8 cellular contexts compared by ENCODE assay signal in genomic region chr2:62706721-62707516, GRCh38. TPM values are rescaled to one million over a fixed set of nuclear protein-coding genes. Genes with fewer than 3 reads are reported as not detected.
DNase-seq lines count a peak whose midpoint lies in the region; ATAC-seq, FAIRE-seq and TF ChIP-seq lines count a peak whose summit lies in the region.

No MANE protein-coding gene starts in this region.

- in situ Hi-C loops in GM12878 (cut with MboI), result no loop called here

- peak overlapping the region; percentile 95 for H2AFZ ChIP-seq in GM12878 (ENCODE audit: control insufficient read depth, low read depth, low read length)

- DNase-seq in AG04449 (ENCODE audit: low read depth, low spot score), result no peak
- no peak for DNase-seq in HL-60 (ENCODE audit: low read depth in 1 of 2, low spot score in 1 of 2)
- no peak for DNase-seq in GM12878 (ENCODE audit: low read depth, low spot score)
- no peak for DNase-seq in effector CD8-positive, alpha-beta T cell (lab: John Stamatoyannopoulos, UW)
- DNase-seq in activated CD4-positive, alpha-beta T cell treated with anti-CD3 and anti-CD28 coated beads for 4 hours, result no peak

- peaks cover 30% of the 10 kb centered on the region for H3K79me2 ChIP-seq in GM12878 (ENCODE audit: control insufficient read depth, insufficient read depth, low read length)

- no TSS peak for BruUV-seq in GM12878 (replicated peaks; lab: Mats Ljungman, UMichigan)

- 74% methylated on average over 7 of the region's 7 CpGs for WGBS in GM12878 (ENCODE audit: insufficient coverage, insufficient replicate concordance, low lambda C conversion rate, missing lambda C conversion rate)
- 81 to 84% methylated on average over 4 to 5 of the region's 7 CpGs for WGBS in mesodermal cell (ENCODE audit: insufficient coverage in 2 of 2), 2 experiments

- peak overlapping the region; percentile 82 for H3K9ac ChIP-seq in GM12878 (ENCODE audit: control insufficient read depth, insufficient read depth, low read length)

- TF ChIP-seq POLR2A in GM12878 (IDR thresholded peaks at IDR 0.05; ENCODE audit: low read depth, low read length), result no peak
- TF ChIP-seq POLR2A in GM18505 (IDR thresholded peaks at IDR 0.05; ENCODE audit: borderline replicate concordance, extremely low read depth, insufficient read depth, insufficient read length), result no peak

- RAD21 ChIA-PET in GM12878 (lab: Charles Lee; ENCODE audit: unreplicated experiment), result interaction anchor here (1.1 kb wide), 3 partner anchors 10 to 67 kb away, joined by 3 to 4 read pairs (median 3); no protein-coding TSS in a partner anchor

- H3K4me2 ChIP-seq in GM12878 (ENCODE audit: control insufficient read depth, insufficient read depth), result peak overlapping the region; percentile 91

- no peak for TF ChIP-seq RAD21 in GM12878 (IDR thresholded peaks at IDR 0.05; ENCODE audit: insufficient read depth, low read depth, low read length)

- intact Hi-C loops in GM12878 (cut with micrococcal nuclease; ENCODE audit: unreplicated experiment), result loop anchor here (5.0 kb wide), 2 partner anchors 200 to 710 kb away; partner anchors contain the start of gene TMEM17

- peaks cover 10% of the 10 kb centered on the region; the same call in 2 of the 3 replicates for H3K9me3 ChIP-seq in GM12878 (replicated peaks; ENCODE audit: control insufficient read depth, insufficient read depth, low read length)
- H3K9me3 ChIP-seq in mesodermal cell (ENCODE audit: control insufficient read depth, low read length), result no peaks in the 10 kb centered on the region

- H3K36me3 ChIP-seq in GM12878 (ENCODE audit: control insufficient read depth in 2 of 2, insufficient read depth in 2 of 2, low read length in 1 of 2) (no peaks in the 10 kb centered on the region; a peak in 1 of 4 replicates), mesodermal cell (ENCODE audit: control insufficient read depth, insufficient read depth, low read length) (peaks cover 29% of the 10 kb centered on the region)

- TF ChIP-seq EP300 in GM12878 (IDR thresholded peaks at IDR 0.05; ENCODE audit: borderline replicate concordance in 1 of 2, control insufficient read depth in 1 of 2, low read depth in 2 of 2, low read length in 2 of 2), result no peak

- SMC1A ChIA-PET in GM12878 (lab: Charles Lee; ENCODE audit: uncharacterized antibody, unreplicated experiment), result interaction anchor here (0.5 to 3.5 kb wide), 2 partner anchors 13 to 50 kb away, joined by 3 to 18 read pairs; no protein-coding TSS in a partner anchor

- ATAC-seq in GM12878 (no peak), GM18505 (IDR thresholded peaks at IDR 0.05; ENCODE audit: unreplicated experiment) (no peak), GM18520 (IDR thresholded peaks at IDR 0.05; ENCODE audit: unreplicated experiment) (no peak)

- H3K4me3 ChIP-seq in AG04449 (ENCODE audit: low read depth, low read length) (peak overlapping the region; percentile 80), HL-60 (replicated peaks; ENCODE audit: insufficient read depth, low read length) (peak overlapping the region; percentile 67), GM12878 (peak overlapping the region; percentile 77), mesodermal cell (ENCODE audit: extremely low read depth, insufficient read depth, low read length, poor library complexity, severe bottlenecking) (peak overlapping the region; percentile 58)

- POLR2A ChIA-PET in AG04449 (lab: Yijun Ruan, JAX), result interaction anchor here (1.1 kb wide), 1 partner anchor 16 kb away, joined by 3 read pairs; no protein-coding TSS in a partner anchor
- POLR2A ChIA-PET in GM12878 (lab: Charles Lee), result no interaction called here

- H3K4me1 ChIP-seq in GM12878 (ENCODE audit: control insufficient read depth, insufficient read depth, low read length), result no peaks in the 10 kb centered on the region
- H3K4me1 ChIP-seq in mesodermal cell (ENCODE audit: control insufficient read depth, insufficient read depth, low read length, poor library complexity, severe bottlenecking), result peaks cover 2% of the 10 kb centered on the region

- CTCF ChIA-PET in AG04449 (lab: Yijun Ruan, JAX) (interaction anchor here (1.1 kb wide), 1 partner anchor 250 kb away, joined by 6 read pairs; no protein-coding TSS in a partner anchor), GM12878 (lab: Yijun Ruan, JAX) (interaction anchor here (0.8 to 4.7 kb wide), 5 partner anchors 12 to 250 kb away, joined by 3 to 14 read pairs (median 4); no protein-coding TSS in a partner anchor)

- H3K27ac ChIP-seq in HL-60 (replicated peaks), result no peak overlapping the region
- no peak overlapping the region; the same call in 1 of the 2 replicates for H3K27ac ChIP-seq in GM12878 (ENCODE audit: control insufficient read depth, insufficient read depth)
- no peak overlapping the region for H3K27ac ChIP-seq in mesodermal cell (ENCODE audit: low read depth, low read length, severe bottlenecking)

- no peak for FAIRE-seq in GM12878 (lab: Jason Lieb, UNC)

- no peaks in the 10 kb centered on the region for H4K20me1 ChIP-seq in GM12878 (ENCODE audit: control insufficient read depth, insufficient read depth)

- TF ChIP-seq CTCF in AG04449 (IDR thresholded peaks at IDR 0.05; ENCODE audit: insufficient read depth, low read length, missing control alignments) (no peak), HL-60 (IDR thresholded peaks at IDR 0.05; ENCODE audit: insufficient read depth, low read length) (no peak), GM12878 (IDR thresholded peaks at IDR 0.05 in 2 of 3, conservative IDR thresholded peaks at IDR 0.05 in 1 of 3; ENCODE audit: control insufficient read depth in 2 of 3, extremely low read depth in 1 of 3, insufficient read depth in 1 of 3, low read depth in 3 of 3, low read length in 3 of 3) (no peak)

- H3K27me3 ChIP-seq in HL-60 (ENCODE audit: insufficient read depth, poor library complexity, severe bottlenecking), result no peaks in the 10 kb centered on the region
- H3K27me3 ChIP-seq in GM12878 (replicated peaks in 1 of 2; ENCODE audit: control insufficient read depth in 2 of 2, insufficient read depth in 2 of 2, low read length in 1 of 2), result no peaks in the 10 kb centered on the region

TF ChIP-seq in GM12878, 131 proteins besides CTCF, POLR2A, EP300 and RAD21:
- TF ChIP-seq NFYA (IDR thresholded peaks at IDR 0.05; ENCODE audit: borderline replicate concordance, low read depth, low read length), result no peak
- TF ChIP-seq RELB (IDR thresholded peaks at IDR 0.05; ENCODE audit: low read depth), result 0 out of 2 replicates have a peak, but pooled peaks have one; percentile 3

RNA-seq across cellular contexts. Expression of gene EHBP1, which starts 1.4 kb away (rescaled TPM):
- total RNA-seq in GM12878 (2013; cell fraction: nucleolus; rRNA removed), result 326 and 345 TPM in 2 replicates
- total RNA-seq in GM12878 (2014; rRNA removed) (10.5 and 14.6 TPM in 2 replicates), GM12878 (2014; rRNA removed; fragmentation: Illumina TruSeq; extraction: Trizol) (22.2 and 25.3 TPM in 2 replicates), GM12878 (2021) (22.4 and 25.1 TPM in 2 replicates)
- polyA plus RNA-seq in GM12878 (2011; ENCODE audit: low read depth), result 6.6 TPM
- polyA plus RNA-seq in GM12878 (2011; rRNA removed) (26.1 and 33.7 TPM in 2 replicates), GM12878 (2014; fragmentation: Illumina TruSeq; extraction: Trizol) (18.9 and 25.0 TPM in 2 replicates), GM12878 (2014; fragmentation: Nextera tagmentation; extraction: Ambion mirVana) (1 to 10 TPM; 5.7 to 5.9 TPM), GM12878 (2014; rRNA removed) (13.7 and 14.4 TPM in 2 replicates), GM12878 (2016; fragmentation: Nextera tagmentation; extraction: Ambion mirVana) (10 to 100 TPM; 12.0 to 12.8 TPM)
- polyA plus RNA-seq in GM12878 (2011; cell fraction: cytosol; rRNA removed), result 8.0 and 10.7 TPM in 2 replicates
- 28.8 and 30.4 TPM in 2 replicates for polyA plus RNA-seq in GM12878 (2011; cell fraction: nucleus; rRNA removed)
- 12.4 and 16.7 TPM in 2 replicates for polyA plus RNA-seq in GM12878 (2012)
- polyA minus RNA-seq in GM12878 (2011; rRNA and poly(A)+ RNA removed), result 56.1 and 59.0 TPM in 2 replicates
- 12.6 TPM in 2 replicates for polyA minus RNA-seq in GM12878 (2011; cell fraction: cytosol; rRNA and poly(A)+ RNA removed)
- 64.8 and 88.5 TPM in 2 replicates for polyA minus RNA-seq in GM12878 (2011; cell fraction: nucleus; rRNA and poly(A)+ RNA removed)
- 17.0 TPM for polyA plus RNA-seq in mesodermal cell (2013, experiment 1 of 2)
- polyA plus RNA-seq in mesodermal cell (2013, experiment 2 of 2), result 24.4 TPM
